ENCODE assay signal across 1 cellular context in genomic region chr3:48607519-48607918, GRCh38.
TF ChIP-seq lines count a peak whose summit lies in the region.

No MANE protein-coding gene starts in this region.

TF ChIP-seq in HEK293, 187 proteins besides CTCF, POLR2A, EP300 and RAD21:
- TF ChIP-seq ZNF132 (tag by site-specific recombination; IDR thresholded peaks at IDR 0.05; ENCODE audit: borderline replicate concordance), result no peak
- TF ChIP-seq ZNF354C (tag by site-specific recombination; IDR thresholded peaks at IDR 0.05; ENCODE audit: borderline replicate concordance, low read depth), result no peak
- TF ChIP-seq ZNF266 (tag by site-specific recombination; IDR thresholded peaks at IDR 0.05; ENCODE audit: low read depth), result no peak
- TF ChIP-seq ZFP3 (tag by site-specific recombination; IDR thresholded peaks at IDR 0.05; ENCODE audit: low read depth), result no peak
- TF ChIP-seq ZNF23 (tag by site-specific recombination; IDR thresholded peaks at IDR 0.05; ENCODE audit: borderline replicate concordance), result no peak
- TF ChIP-seq PRDM2 (tag by site-specific recombination; IDR thresholded peaks at IDR 0.05; ENCODE audit: borderline replicate concordance), result no peak
- 0 out of 2 replicates have a peak, but pooled peaks have one; percentile 21 for TF ChIP-seq ZNF629 (tag by site-specific recombination; IDR thresholded peaks at IDR 0.05)
- no peak for TF ChIP-seq TSHZ1 (tag by site-specific recombination; IDR thresholded peaks at IDR 0.05; ENCODE audit: borderline replicate concordance)
- no peak for TF ChIP-seq FEZF1 (tag by site-specific recombination; IDR thresholded peaks at IDR 0.05)
- no peak for TF ChIP-seq ZNF394 (tag by site-specific recombination; IDR thresholded peaks at IDR 0.05; ENCODE audit: borderline replicate concordance)
- TF ChIP-seq ZNF660 (tag by site-specific recombination; IDR thresholded peaks at IDR 0.05), result no peak
- no peak for TF ChIP-seq ZNF626 (tag by site-specific recombination; IDR thresholded peaks at IDR 0.05)
- TF ChIP-seq ZNF585B (tag by site-specific recombination; IDR thresholded peaks at IDR 0.05), result no peak
- TF ChIP-seq GLIS2 (tag by site-specific recombination; IDR thresholded peaks at IDR 0.05), result no peak
- TF ChIP-seq ZNF558 (tag by site-specific recombination; IDR thresholded peaks at IDR 0.05), result no peak
- no peak for TF ChIP-seq ZNF175 (tag by site-specific recombination; IDR thresholded peaks at IDR 0.05)
- TF ChIP-seq REST (tag by site-specific recombination; IDR thresholded peaks at IDR 0.05), result no peak
- TF ChIP-seq ZNF362 (tag by site-specific recombination; IDR thresholded peaks at IDR 0.05), result no peak
- no peak for TF ChIP-seq PRDM4 (tag by site-specific recombination; IDR thresholded peaks at IDR 0.05)
- TF ChIP-seq GLI2 (tag by site-specific recombination; IDR thresholded peaks at IDR 0.05; ENCODE audit: borderline replicate concordance, low read depth), result no peak
- 0 out of 2 replicates have a peak, but pooled peaks have one; percentile 31 for TF ChIP-seq KLF9 (tag by site-specific recombination; IDR thresholded peaks at IDR 0.05; ENCODE audit: low read depth)
- no peak for TF ChIP-seq ZNF664 (tag by site-specific recombination; IDR thresholded peaks at IDR 0.05)
- no peak for TF ChIP-seq ZNF670 (tag by site-specific recombination; IDR thresholded peaks at IDR 0.05; ENCODE audit: low read depth)
- TF ChIP-seq ATF2 (tag by site-specific recombination; IDR thresholded peaks at IDR 0.05; ENCODE audit: low read depth), result peak; percentile 59; the same call in 1 of the 2 replicates
